ENCODE assay signal across 1 cellular context in genomic region chr13:46071590-46072249, GRCh38.
A peak's percentile ranks its signal among the peaks of the same experiment; 100 is the strongest.
TF ChIP-seq lines count a peak whose summit lies in the region.

No MANE protein-coding gene starts in this region.

TF ChIP-seq in HepG2, 621 proteins besides CTCF, POLR2A, EP300 and RAD21:
- TF ChIP-seq ZNF34 (CRISPR knock-in tag; IDR thresholded peaks at IDR 0.05; ENCODE audit: borderline replicate concordance) (no peak), ZNF354B (CRISPR knock-in tag; IDR thresholded peaks at IDR 0.05) (no peak), ZNF709 (CRISPR knock-in tag; IDR thresholded peaks at IDR 0.05) (no peak), PAF1 (CRISPR knock-in tag; IDR thresholded peaks at IDR 0.05) (no peak), MED13 (CRISPR knock-in tag; IDR thresholded peaks at IDR 0.05) (no peak), ZFP37 (CRISPR knock-in tag; IDR thresholded peaks at IDR 0.05; ENCODE audit: borderline replicate concordance) (no peak), TFAP4 (IDR thresholded peaks at IDR 0.05; ENCODE audit: borderline replicate concordance, low read depth) (peak; percentile 40; the same call in 1 of the 2 replicates), SIX1 (CRISPR knock-in tag; IDR thresholded peaks at IDR 0.05; ENCODE audit: borderline replicate concordance) (no peak), MIER3 (CRISPR knock-in tag; IDR thresholded peaks at IDR 0.05; ENCODE audit: borderline replicate concordance) (no peak), RORA (CRISPR knock-in tag; IDR thresholded peaks at IDR 0.05) (no peak), NFATC3 (CRISPR knock-in tag; IDR thresholded peaks at IDR 0.05) (no peak), ZNF30 (CRISPR knock-in tag; IDR thresholded peaks at IDR 0.05) (no peak), JUNB (CRISPR knock-in tag; IDR thresholded peaks at IDR 0.05; ENCODE audit: borderline replicate concordance) (no peak), ZFP36L1 (CRISPR knock-in tag; IDR thresholded peaks at IDR 0.05) (no peak), STAG1 (CRISPR knock-in tag; IDR thresholded peaks at IDR 0.05) (peak; percentile 40; the same call in 1 of the 2 replicates), BORCS8-MEF2B (CRISPR knock-in tag; IDR thresholded peaks at IDR 0.05) (no peak), FOXC1 (CRISPR knock-in tag; IDR thresholded peaks at IDR 0.05; ENCODE audit: borderline replicate concordance) (no peak), SMC3 (IDR thresholded peaks at IDR 0.05; ENCODE audit: low read length) (peak; percentile 66; the same call in 1 of the 2 replicates), ZNF550 (CRISPR knock-in tag; IDR thresholded peaks at IDR 0.05; ENCODE audit: borderline replicate concordance) (no peak), SNAPC4 (CRISPR knock-in tag; IDR thresholded peaks at IDR 0.05) (no peak), ZNF547 (CRISPR knock-in tag; IDR thresholded peaks at IDR 0.05) (no peak), RAD51 (IDR thresholded peaks at IDR 0.05; ENCODE audit: borderline replicate concordance) (no peak), ZNF512 (CRISPR knock-in tag; IDR thresholded peaks at IDR 0.05) (no peak), RARA (CRISPR knock-in tag; IDR thresholded peaks at IDR 0.05) (no peak), NR2F2 (IDR thresholded peaks at IDR 0.05; ENCODE audit: borderline replicate concordance, low read depth) (no peak), DPF2 (CRISPR knock-in tag; IDR thresholded peaks at IDR 0.05; ENCODE audit: borderline replicate concordance, low read depth) (no peak)
